23 cellular contexts compared by ENCODE assay signal in genomic region chr2:4358855-4359254, GRCh38.
DNase-seq lines count a peak whose midpoint lies in the region; TF ChIP-seq lines count a peak whose summit lies in the region.
"Had no signal": no experiment of that assay in that cellular context is flagged by ENCODE, and none has a peak within 500 bp of the region (broad histone marks: within the 10 kb centered on the region; RNA-seq: fewer than 3 reads in every experiment).

No MANE protein-coding gene starts in this region.

- H3K36me3 ChIP-seq in esophagus squamous epithelium (no peaks in the 10 kb centered on the region), MM.1S (replicated peaks; ENCODE audit: insufficient read depth, low read length) (no peaks in the 10 kb centered on the region)
- H3K36me3 ChIP-seq: adrenal gland, prostate gland, thyroid gland had no signal

- no peak overlapping the region for H3K4me2 ChIP-seq in MM.1S (ENCODE audit: low read depth, low read length)

- WGBS in esophagus squamous epithelium, 2 donors: 31 to 55% methylated on average over 6 of the region's 6 CpGs

- TF ChIP-seq CTCF in esophagus squamous epithelium (IDR thresholded peaks at IDR 0.05): no peak
- no peak for TF ChIP-seq CTCF in MM.1S (IDR thresholded peaks at IDR 0.05; ENCODE audit: low read length)

- H2AFZ ChIP-seq in MM.1S (ENCODE audit: low read length): no peak overlapping the region

- in situ Hi-C loops in SK-MEL-5 (cut with HindIII; ENCODE audit: low pct_unique_long_range_greater_than_20kb, low sequenced_read_pairs): no loop called here

- no peak overlapping the region for H3K27ac ChIP-seq in esophagus squamous epithelium
- no peak overlapping the region for H3K27ac ChIP-seq in MM.1S (ENCODE audit: low read length)
- H3K27ac ChIP-seq: adrenal gland, prostate gland, thyroid gland, VCaP had no signal

- no peaks in the 10 kb centered on the region for H3K4me1 ChIP-seq in esophagus squamous epithelium
- no peaks in the 10 kb centered on the region for H3K4me1 ChIP-seq in MM.1S (ENCODE audit: low read length)
- H3K4me1 ChIP-seq: adrenal gland, prostate gland had no signal

- no peak for TF ChIP-seq POLR2A in esophagus squamous epithelium (IDR thresholded peaks at IDR 0.05)

- H3K4me3 ChIP-seq in esophagus squamous epithelium (no peak overlapping the region), MM.1S (ENCODE audit: low read length) (no peak overlapping the region)
- H3K4me3 ChIP-seq: adrenal gland, prostate gland, thyroid gland had no signal

- no peaks in the 10 kb centered on the region for H3K79me2 ChIP-seq in MM.1S (ENCODE audit: low read length)

- no peaks in the 10 kb centered on the region for H3F3A ChIP-seq in MM.1S (ENCODE audit: insufficient read depth, low read length)

- DNase-seq in NCI-H1092 (lab: John Stamatoyannopoulos, UW) (peak; percentile 58), NCI-H187 (lab: John Stamatoyannopoulos, UW) (peak; percentile 80 to 82), NCI-H2227 treated with DMSO at 0.1 percent for 48 hours (lab: John Stamatoyannopoulos, UW) (peak; percentile 29), SK-MEL-5 (ENCODE audit: low read depth, low spot score) (peak; percentile 77), occipital lobe (lab: John Stamatoyannopoulos, UW) (no peak), esophagus squamous epithelium (lab: John Stamatoyannopoulos, UW) (no peak), MM.1S (no peak)
- DNase-seq: activated CD4-positive, alpha-beta T cell treated with anti-CD3 and anti-CD28 coated beads, Interleukin-2, amount 10 ng/mL, durations not matched to agents 24 days and 14 days; activated naive CD4-positive, alpha-beta T cell treated with Interleukin-2 at 50 U/mL for 16 hours; activated T-cell treated with anti-CD3 and anti-CD28 coated beads, Interleukin-2, amount 50 U/mL, for 4 hours; adrenal gland; DND-41; effector memory CD4-positive, alpha-beta T cell; erythroblast; foreskin fibroblast; H7; Kasumi-1; left colon; NCI-H82; stimulated activated CD4-positive, alpha-beta T cell treated with anti-CD3 and anti-CD28 coated beads, Interleukin-15, amount 100 ng/mL, for 24 hours had no signal

- H3K27me3 ChIP-seq in esophagus squamous epithelium: no peaks in the 10 kb centered on the region
- H3K27me3 ChIP-seq in MM.1S (replicated peaks; ENCODE audit: insufficient read depth, low read length): no peaks in the 10 kb centered on the region
- H3K27me3 ChIP-seq: adrenal gland, thyroid gland had no signal

- no peaks in the 10 kb centered on the region for H4K20me1 ChIP-seq in MM.1S (ENCODE audit: insufficient read depth, low read length)

- intact Hi-C loops in esophagus squamous epithelium (cut with DNase I): no loop called here

- no peaks in the 10 kb centered on the region for H3K9me2 ChIP-seq in MM.1S (replicated peaks; ENCODE audit: insufficient read depth, low read length)

- no peak overlapping the region for H3K9ac ChIP-seq in MM.1S (ENCODE audit: low read length)

- H3K9me3 ChIP-seq in esophagus squamous epithelium: peaks cover 0 to 5% (median 0%) of the 10 kb centered on the region in 3 donors
- H3K9me3 ChIP-seq in MM.1S (replicated peaks; ENCODE audit: insufficient read depth, low read length): no peaks in the 10 kb centered on the region
- H3K9me3 ChIP-seq: adrenal gland, prostate gland, thyroid gland had no signal

Comparison
In these comparisons a context has a peak if more than half of its experiments do, and no peak if none do; other contexts are left out.
1. DNase-seq: peak in NCI-H1092 (single experiment), NCI-H187 (2 of 2), NCI-H2227 treated with DMSO at 0.1 percent for 48 hours (single experiment) and SK-MEL-5 (single experiment); none in occipital lobe (single experiment), esophagus squamous epithelium (single experiment) and MM.1S (single experiment).